Comparison of ENCODE assay signal across 1 cellular context in the genomic region with DNA sequence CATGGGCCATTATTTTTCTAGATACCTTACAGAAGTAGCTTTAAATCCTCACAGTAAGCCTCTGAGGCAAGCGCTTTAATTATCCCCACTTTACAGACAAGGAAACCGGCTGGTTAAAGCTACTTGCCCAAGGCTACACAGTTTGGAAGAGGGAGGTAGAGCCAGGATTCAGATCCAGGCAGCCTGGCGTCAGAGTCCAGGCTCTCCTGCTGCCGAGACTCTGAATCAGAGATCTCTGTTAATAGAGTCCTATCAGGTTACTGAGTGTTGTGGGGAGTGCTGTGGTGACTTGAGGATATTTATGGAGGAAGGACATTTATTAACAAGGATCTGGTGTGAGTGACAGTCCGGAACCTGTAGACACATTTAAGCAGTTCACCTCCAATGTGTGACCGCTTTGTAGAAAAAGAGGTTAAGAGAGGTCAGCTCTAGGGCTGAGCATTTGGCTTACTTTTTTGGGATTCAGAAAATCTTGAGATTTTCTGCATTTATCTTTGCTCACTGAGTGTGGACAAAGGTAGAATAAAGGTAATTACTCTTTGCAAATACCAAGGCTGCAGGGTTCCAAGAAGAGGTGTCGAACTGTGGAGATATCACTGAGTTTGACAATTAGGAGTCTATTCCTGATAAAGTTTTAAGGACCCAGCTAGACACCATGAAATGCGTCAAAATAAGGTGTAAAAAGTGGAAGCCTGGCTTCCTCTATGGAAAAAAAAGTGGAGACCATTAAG.
TF ChIP-seq lines count a peak whose summit lies in the region.

No MANE protein-coding gene starts in this region.

TF ChIP-seq in A549, 52 proteins besides CTCF, POLR2A, EP300 and RAD21 (continued from another document):
- TF ChIP-seq, protein P1, sequence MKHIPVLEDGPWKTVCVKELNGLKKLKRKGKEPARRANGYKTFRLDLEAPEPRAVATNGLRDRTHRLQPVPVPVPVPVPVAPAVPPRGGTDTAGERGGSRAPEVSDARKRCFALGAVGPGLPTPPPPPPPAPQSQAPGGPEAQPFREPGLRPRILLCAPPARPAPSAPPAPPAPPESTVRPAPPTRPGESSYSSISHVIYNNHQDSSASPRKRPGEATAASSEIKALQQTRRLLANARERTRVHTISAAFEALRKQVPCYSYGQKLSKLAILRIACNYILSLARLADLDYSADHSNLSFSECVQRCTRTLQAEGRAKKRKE (CRISPR knock-in tag; IDR thresholded peaks at IDR 0.05; ENCODE audit: low read depth): no peak
- TF ChIP-seq MAFK (IDR thresholded peaks at IDR 0.05; ENCODE audit: partially characterized antibody) (no peak), ESRRA (IDR thresholded peaks at IDR 0.05; ENCODE audit: borderline replicate concordance, low read length) (no peak), RCOR1 (IDR thresholded peaks at IDR 0.05; ENCODE audit: low read depth, low read length) (no peak), CHD2 (IDR thresholded peaks at IDR 0.05; ENCODE audit: low read length, partially characterized antibody) (no peak), FOXS1 (CRISPR knock-in tag; IDR thresholded peaks at IDR 0.05) (no peak), NPAS2 (CRISPR knock-in tag; IDR thresholded peaks at IDR 0.05; ENCODE audit: borderline replicate concordance) (no peak), KDM1A (IDR thresholded peaks at IDR 0.05; ENCODE audit: low read depth) (no peak), SMC3 (IDR thresholded peaks at IDR 0.05) (no peak), RNF2 (IDR thresholded peaks at IDR 0.05; ENCODE audit: borderline replicate concordance, low read depth) (no peak), CBX2 (IDR thresholded peaks at IDR 0.05; ENCODE audit: borderline replicate concordance, low read depth) (no peak), MAZ (IDR thresholded peaks at IDR 0.05; ENCODE audit: borderline replicate concordance, low read depth, low read length) (no peak), MYC (IDR thresholded peaks at IDR 0.05; ENCODE audit: borderline replicate concordance, low read length) (no peak), KDM5A (IDR thresholded peaks at IDR 0.05) (no peak)
- TF ChIP-seq, protein P2, sequence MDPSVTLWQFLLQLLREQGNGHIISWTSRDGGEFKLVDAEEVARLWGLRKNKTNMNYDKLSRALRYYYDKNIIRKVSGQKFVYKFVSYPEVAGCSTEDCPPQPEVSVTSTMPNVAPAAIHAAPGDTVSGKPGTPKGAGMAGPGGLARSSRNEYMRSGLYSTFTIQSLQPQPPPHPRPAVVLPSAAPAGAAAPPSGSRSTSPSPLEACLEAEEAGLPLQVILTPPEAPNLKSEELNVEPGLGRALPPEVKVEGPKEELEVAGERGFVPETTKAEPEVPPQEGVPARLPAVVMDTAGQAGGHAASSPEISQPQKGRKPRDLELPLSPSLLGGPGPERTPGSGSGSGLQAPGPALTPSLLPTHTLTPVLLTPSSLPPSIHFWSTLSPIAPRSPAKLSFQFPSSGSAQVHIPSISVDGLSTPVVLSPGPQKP (IDR thresholded peaks at IDR 0.05; ENCODE audit: low read depth, low read length): no peak
TF ChIP-seq in A549: peak in this region for 0.
